24 cellular contexts compared by ENCODE assay signal in genomic region chr3:44721231-44722102, GRCh38. TPM values are rescaled to one million over a fixed set of nuclear protein-coding genes. Genes with fewer than 3 reads are reported as not detected.
DNase-seq lines count a peak whose midpoint lies in the region; ATAC-seq and TF ChIP-seq lines count a peak whose summit lies in the region.
"Had no signal": no experiment of that assay in that cellular context is flagged by ENCODE, and none has a peak within 500 bp of the region (broad histone marks: within the 10 kb centered on the region; RNA-seq: fewer than 3 reads in every experiment).

No MANE protein-coding gene starts in this region.

- no peak overlapping the region for H3K4me3 ChIP-seq in IMR-90 (ENCODE audit: insufficient read depth, low read depth, low read length)
- H3K4me3 ChIP-seq in duodenal mucosa (ENCODE audit: low read depth in 1 of 2, low read length in 2 of 2) = peak overlapping the region; percentile 13 to 50
- H3K4me3 ChIP-seq: mucosa of descending colon, Peyer's patch, psoas muscle had no signal

- H3K27ac ChIP-seq in IMR-90 (ENCODE audit: insufficient read depth, low read length) (no peak overlapping the region), duodenal mucosa (ENCODE audit: low read depth, low read length) (no peak overlapping the region)
- H3K27ac ChIP-seq: ascending aorta, Peyer's patch, psoas muscle had no signal

- H3K27me3 ChIP-seq in IMR-90 (ENCODE audit: control insufficient read depth, insufficient read depth, low read length) (no peaks in the 10 kb centered on the region), duodenal mucosa (ENCODE audit: control insufficient read depth in 1 of 2, insufficient read depth in 2 of 2, low read length in 2 of 2) (no peaks in the 10 kb centered on the region)
- H3K27me3 ChIP-seq: ascending aorta, Peyer's patch had no signal

- no peak overlapping the region for H2BK15ac ChIP-seq in IMR-90 (ENCODE audit: low read depth, low read length)

- H3K36me3 ChIP-seq in IMR-90 (ENCODE audit: control insufficient read depth, insufficient read depth, low read length) (peaks cover 15% of the 10 kb centered on the region), duodenal mucosa (ENCODE audit: control insufficient read depth in 1 of 2, insufficient read depth in 2 of 2, low read length in 2 of 2) (peaks cover 31 to 39% of the 10 kb centered on the region in 2 donors)

- H3K56ac ChIP-seq in IMR-90 (ENCODE audit: extremely low read depth, insufficient read depth, low read length) = no peak overlapping the region

- H4K8ac ChIP-seq in IMR-90 (ENCODE audit: low read depth in 2 of 2, low read length in 2 of 2) = no peak overlapping the region

- WGBS in IMR-90 (ENCODE audit: extremely low coverage in 2 of 2, insufficient read length in 1 of 2), 2 experiments = no CpG with 5 or more reads among the region's 10 CpGs

- H3K27me3 Mint-ChIP-seq in HFFc6 (ENCODE audit: insufficient read depth) = no peaks in the 10 kb centered on the region
- H3K27me3 Mint-ChIP-seq: activated CD4-positive, alpha-beta memory T cell treated with anti-CD3 and anti-CD28 coated beads, Interleukin-2, amount 10 ng/mL, durations not matched to agents 7 days and 5 days had no signal

- no peak overlapping the region for H3K4ac ChIP-seq in IMR-90 (ENCODE audit: low read depth, low read length)

- H3K4me3 Mint-ChIP-seq in HFFc6 = no peak overlapping the region
- H3K4me3 Mint-ChIP-seq: activated CD4-positive, alpha-beta memory T cell treated with anti-CD3 and anti-CD28 coated beads, Interleukin-2, amount 10 ng/mL, durations not matched to agents 7 days and 5 days; CD4-positive, alpha-beta memory T cell; T-helper 2 cell treated with Interferon-gamma antibody and Interleukin-4, amounts not matched to agents 5 μg/mL and 100 μg/mL, for 36 hours; WTC11 had no signal

- H3K4me1 ChIP-seq in IMR-90 (ENCODE audit: control insufficient read depth, insufficient read depth, low read length) (no peaks in the 10 kb centered on the region), duodenal mucosa (ENCODE audit: control insufficient read depth in 1 of 2, insufficient read depth in 2 of 2, low read length in 2 of 2) (no peaks in the 10 kb centered on the region)
- H3K4me1 ChIP-seq: ascending aorta, Peyer's patch, psoas muscle had no signal

- no peak for TF ChIP-seq RAD21 in IMR-90 (IDR thresholded peaks at IDR 0.05; ENCODE audit: low read length)

- dilution Hi-C loops in IMR-90 (cut with HindIII; ENCODE audit: low sequenced_read_pairs, unreplicated experiment) = no loop called here

- no peak overlapping the region for H2BK20ac ChIP-seq in IMR-90 (ENCODE audit: low read depth, low read length)

- H3K9me1 ChIP-seq in IMR-90 (ENCODE audit: insufficient read depth, low read length) = no peaks in the 10 kb centered on the region

- no peak for TF ChIP-seq CTCF in IMR-90 (conservative IDR thresholded peaks at IDR 0.05; ENCODE audit: low read depth, low read length)
- no peak for TF ChIP-seq CTCF in HFFc6 (IDR thresholded peaks at IDR 0.05)

- no peak overlapping the region for H3K18ac ChIP-seq in IMR-90 (ENCODE audit: low read depth, low read length)

- intact Hi-C loops in IMR-90 (cut with micrococcal nuclease) = no loop called here

- H3K4me1 Mint-ChIP-seq in HFFc6 (ENCODE audit: low read depth) = no peaks in the 10 kb centered on the region
- H3K4me1 Mint-ChIP-seq: activated CD4-positive, alpha-beta memory T cell treated with anti-CD3 and anti-CD28 coated beads, Interleukin-2, amount 10 ng/mL, durations not matched to agents 7 days and 5 days; CD4-positive, alpha-beta memory T cell; WTC11 had no signal

- POLR2A ChIA-PET in IMR-90 (lab: Charles Lee; ENCODE audit: unreplicated experiment) = no interaction called here

- no peak for ATAC-seq in IMR-90 (ENCODE audit: low read depth)
- ATAC-seq in GM19324 (IDR thresholded peaks at IDR 0.05; ENCODE audit: low FRiP score, unreplicated experiment) = no peak
- ATAC-seq: left colon, mucosa of descending colon, psoas muscle, WTC11 had no signal

- peaks cover 91% of the 10 kb centered on the region for H3K9me3 Mint-ChIP-seq in HFFc6

- no peak overlapping the region for H3K14ac ChIP-seq in IMR-90 (replicated peaks; ENCODE audit: low read depth, low read length)

- no peak overlapping the region for H2BK5ac ChIP-seq in IMR-90 (ENCODE audit: low read depth, low read length, poor library complexity, severe bottlenecking)

- H3K79me1 ChIP-seq in IMR-90 (ENCODE audit: low read depth in 1 of 2, low read length in 2 of 2) = no peaks in the 10 kb centered on the region; a peak in 1 of 4 replicates

- H3K23ac ChIP-seq in IMR-90 (ENCODE audit: low read depth, low read length) = no peak overlapping the region

- no peak overlapping the region for H3K27ac Mint-ChIP-seq in HFFc6
- H3K27ac Mint-ChIP-seq: activated CD4-positive, alpha-beta memory T cell treated with anti-CD3 and anti-CD28 coated beads, Interleukin-2, amount 10 ng/mL, durations not matched to agents 7 days and 5 days; T-helper 2 cell treated with Interferon-gamma antibody and Interleukin-4, amounts not matched to agents 5 μg/mL and 100 μg/mL, for 36 hours; WTC11 had no signal

- no peak overlapping the region for H2AFZ ChIP-seq in IMR-90 (replicated peaks; ENCODE audit: low read length, poor library complexity)

- peaks cover 79% of the 10 kb centered on the region for H3K9me3 ChIP-seq in IMR-90 (ENCODE audit: control insufficient read depth, insufficient read depth, low read length)
- peaks cover 73 to 83% of the 10 kb centered on the region in 2 donors for H3K9me3 ChIP-seq in duodenal mucosa (ENCODE audit: control insufficient read depth in 1 of 2, low read length in 2 of 2)

- DNase-seq in EH (ENCODE audit: low read depth) = peak; percentile 14
- peak; percentile 6 for DNase-seq in IMR-90
- DNase-seq in left kidney (ENCODE audit: low read depth, low spot score) = peak; percentile 7
- no peak for DNase-seq in HFFc6
- DNase-seq in NCI-H1092 treated with DMSO at 0.1 percent for 48 hours (lab: John Stamatoyannopoulos, UW) = no peak
- no peak for DNase-seq in middle frontal gyrus (ENCODE audit: extremely low spot score, low spot score)
- DNase-seq: activated CD4-positive, alpha-beta memory T cell treated with anti-CD3 and anti-CD28 coated beads, Interleukin-2, amount 10 ng/mL, durations not matched to agents 7 days and 5 days; activated naive CD4-positive, alpha-beta T cell treated with Interleukin-2 at 50 U/mL for 16 hours; activated T-cell treated with anti-CD3 and anti-CD28 coated beads, Interleukin-2, amount 50 U/mL, for 1 hour; CD4-positive, alpha-beta memory T cell; DND-41; left colon; mucosa of descending colon; NCI-H1436; Peyer's patch; psoas muscle; SK-N-SH; stimulated activated CD4-positive, alpha-beta T cell treated with anti-CD3 and anti-CD28 coated beads, Interleukin-12 subunit alpha, Interleukin-12 subunit beta, amount 100 ng/mL, for 4 hours; substantia nigra had no signal

- H4K5ac ChIP-seq in IMR-90 (ENCODE audit: low read depth, low read length) = no peak overlapping the region

- no peak for TF ChIP-seq POLR2A in IMR-90 (IDR thresholded peaks at IDR 0.05; ENCODE audit: low read depth, low read length)

- no peak overlapping the region for H2BK120ac ChIP-seq in IMR-90 (ENCODE audit: low read depth, low read length)

- no peak overlapping the region for H2AK5ac ChIP-seq in IMR-90 (ENCODE audit: low read depth, low read length)

- BruUV-seq in IMR-90 (replicated peaks; lab: Mats Ljungman, UMichigan) = no TSS peak

- H3K9ac ChIP-seq in IMR-90 (ENCODE audit: low read depth, low read length) (no peak overlapping the region), duodenal mucosa (ENCODE audit: low read depth in 1 of 2, low read length in 2 of 2) (no peak overlapping the region)
- H3K9ac ChIP-seq: SK-N-SH had no signal

- peaks cover 66% of the 10 kb centered on the region for H3K36me3 Mint-ChIP-seq in HFFc6 (ENCODE audit: low read depth)

- H4K91ac ChIP-seq in IMR-90 (ENCODE audit: insufficient read depth, low read depth, low read length) = no peak overlapping the region

- CTCF ChIA-PET in IMR-90 (lab: Yijun Ruan, JAX) = no interaction called here

- in situ Hi-C loops in IMR-90 (cut with MboI; ENCODE audit: low sequenced_read_pairs) = no loop called here

- no peaks in the 10 kb centered on the region for H4K20me1 ChIP-seq in IMR-90 (ENCODE audit: insufficient read depth, low read length)

- H3K4me2 ChIP-seq in IMR-90 (ENCODE audit: low read depth, low read length) = no peak overlapping the region
- H3K4me2 ChIP-seq: SK-N-SH had no signal

- no peak overlapping the region for H2AK9ac ChIP-seq in IMR-90 (replicated peaks; ENCODE audit: low read depth, low read length, poor library complexity)

TF ChIP-seq in IMR-90, 13 proteins besides CTCF, POLR2A, EP300 and RAD21:
- no peak for TF ChIP-seq MXI1 (IDR thresholded peaks at IDR 0.05; ENCODE audit: borderline replicate concordance, low read depth, low read length)
- TF ChIP-seq FOS (IDR thresholded peaks at IDR 0.05; ENCODE audit: low read depth, low read length) = no peak
- TF ChIP-seq CEBPB (IDR thresholded peaks at IDR 0.05; ENCODE audit: low read depth, low read length) = peak; percentile 81
TF ChIP-seq in IMR-90: peak in this region for 1.

RNA-seq across cellular contexts. Expression of gene ZNF501, which starts 8.0 kb away (rescaled TPM):
- 3.2 and 4.7 TPM in 2 replicates for total RNA-seq in IMR-90 (2012; rRNA removed)
- 1.1 and 1.3 TPM in 2 replicates for polyA plus RNA-seq in IMR-90 (2012; rRNA removed)
- polyA plus RNA-seq in IMR-90 (2012; cell fraction: cytosol; rRNA removed) = 0.69 and 0.89 TPM in 2 replicates
- polyA plus RNA-seq in IMR-90 (2012; cell fraction: nucleus; rRNA removed; ENCODE audit: low replicate concordance) = 0.39 and 1.1 TPM in 2 replicates
- 1 to 10 TPM; 1.0 to 2.0 (median 1.7) TPM for total RNA-seq in HFFc6 (2021; fragmentation: NEBNext Ultra II Directional; extraction: Animal tissue kit (Norgen Biotek cat#: 25700))
- total RNA-seq: ascending aorta had no signal

RNA-seq across cellular contexts. Expression of gene ZNF502, which starts 9.0 kb away (rescaled TPM):
- total RNA-seq in IMR-90 (2012; rRNA removed) = 5.7 and 6.1 TPM in 2 replicates
- polyA plus RNA-seq in IMR-90 (2012; rRNA removed) = 1.5 and 2.1 TPM in 2 replicates
- 0.24 and 0.32 TPM in 2 replicates for polyA plus RNA-seq in IMR-90 (2012; cell fraction: cytosol; rRNA removed)
- polyA plus RNA-seq in IMR-90 (2012; cell fraction: nucleus; rRNA removed; ENCODE audit: low replicate concordance) = 0.65 and 6.7 TPM in 2 replicates
- under 1 TPM; 0.09 to 0.88 (median 0.56) TPM for total RNA-seq in HFFc6 (2021; fragmentation: NEBNext Ultra II Directional; extraction: Animal tissue kit (Norgen Biotek cat#: 25700))

RNA-seq across cellular contexts. Expression of gene KIAA1143, which starts 40.0 kb away (rescaled TPM):
- total RNA-seq in IMR-90 (2012; rRNA removed) = 16.8 and 23.9 TPM in 2 replicates
- 4.8 and 6.2 TPM in 2 replicates for polyA plus RNA-seq in IMR-90 (2012; rRNA removed)
- 1.5 and 2.6 TPM in 2 replicates for polyA plus RNA-seq in IMR-90 (2012; cell fraction: cytosol; rRNA removed)
- polyA plus RNA-seq in IMR-90 (2012; cell fraction: nucleus; rRNA removed; ENCODE audit: low replicate concordance) = 0.49 and 2.7 TPM in 2 replicates
- 10 to 100 TPM; 25.5 to 36.7 (median 30.1) TPM for total RNA-seq in HFFc6 (2021; fragmentation: NEBNext Ultra II Directional; extraction: Animal tissue kit (Norgen Biotek cat#: 25700))

RNA-seq across cellular contexts. Expression of gene KIF15, which starts 40.1 kb away (rescaled TPM):
- total RNA-seq in IMR-90 (2012; rRNA removed) = 8.4 and 10.8 TPM in 2 replicates
- 2.9 and 3.7 TPM in 2 replicates for polyA plus RNA-seq in IMR-90 (2012; rRNA removed)
- 0.27 and 0.32 TPM in 2 replicates for polyA plus RNA-seq in IMR-90 (2012; cell fraction: cytosol; rRNA removed)
- 0.29 and 1.8 TPM in 2 replicates for polyA plus RNA-seq in IMR-90 (2012; cell fraction: nucleus; rRNA removed; ENCODE audit: low replicate concordance)
- total RNA-seq in HFFc6 (2021; fragmentation: NEBNext Ultra II Directional; extraction: Animal tissue kit (Norgen Biotek cat#: 25700)) = 10 to 100 TPM in 3 of 6 experiments, 1 to 10 TPM in 3; 4.4 to 11.9 (median 9.7) TPM
- polyA plus RNA-seq: CD4-positive, alpha-beta memory T cell had no signal

Comparison
In these comparisons a context has a peak if more than half of its experiments do, and no peak if none do; other contexts are left out.
1. DNase-seq: peak in EH (single experiment), IMR-90 (single experiment) and left kidney (single experiment); none in HFFc6 (single experiment), NCI-H1092 treated with DMSO at 0.1 percent for 48 hours (single experiment) and middle frontal gyrus (single experiment).